12 cellular contexts compared by ENCODE assay signal in genomic region chr10:121675344-121675743, GRCh38.
"Had no signal": no experiment of that assay in that cellular context is flagged by ENCODE, and none has a peak within 500 bp of the region (broad histone marks: within the 10 kb centered on the region; RNA-seq: fewer than 3 reads in every experiment).

No MANE protein-coding gene starts in this region.

- FAIRE-seq: frontal cortex, kidney had no signal

- DNase-seq: effector memory CD8-positive, alpha-beta T cell; glutamatergic neuron; kidney; mesendoderm; naive thymus-derived CD4-positive, alpha-beta T cell; nephron progenitor cell; right cardiac atrium; stimulated activated CD4-positive, alpha-beta T cell treated with anti-CD3 and anti-CD28 coated beads, Interleukin-2, amount 100 ng/mL, for 48 hours; stimulated activated naive CD4-positive, alpha-beta T cell treated with Interleukin-2 at 50 U/mL for 16 hours; trophoblast cell had no signal

- H3K4me3 ChIP-seq: smooth muscle cell had no signal

- ATAC-seq: effector memory CD8-positive, alpha-beta T cell; naive thymus-derived CD4-positive, alpha-beta T cell; right cardiac atrium had no signal
